ENCODE assay signal across 8 cellular contexts in genomic region chr16:81005644-81006471, GRCh38. TPM values are rescaled to one million over a fixed set of nuclear protein-coding genes. Genes with fewer than 3 reads are reported as not detected.
DNase-seq lines count a peak whose midpoint lies in the region; ATAC-seq, FAIRE-seq and TF ChIP-seq lines count a peak whose summit lies in the region.

No MANE protein-coding gene starts in this region.

- dilution Hi-C loops in keratinocyte (cut with MboI; ENCODE audit: extremely low pct_ligation_motif_present, low sequenced_read_pairs): no loop called here

- peak overlapping the region; percentile 96 for H3K4me2 ChIP-seq in keratinocyte (ENCODE audit: control insufficient read depth, extremely low read depth, insufficient read depth, low read depth, low read length)

- TF ChIP-seq POLR2A in GM18505 (IDR thresholded peaks at IDR 0.05; ENCODE audit: borderline replicate concordance, extremely low read depth, insufficient read depth, insufficient read length): no peak

- ATAC-seq in stimulated activated memory B cell treated with anti-CD40 and anti-IgM and Interleukin-4, amounts not matched to agents 10 μg/mL and 1 μg/mL and 100 μg/mL, for 72 hours: no peak
- ATAC-seq in HG03095 (IDR thresholded peaks at IDR 0.05; ENCODE audit: unreplicated experiment): no peak
- ATAC-seq in GM18505 (IDR thresholded peaks at IDR 0.05; ENCODE audit: unreplicated experiment): no peak
- ATAC-seq in HG03378 (IDR thresholded peaks at IDR 0.05; ENCODE audit: unreplicated experiment): no peak

- peak overlapping the region; percentile 91 to 98 for H3K4me3 Mint-ChIP-seq in CD14-positive monocyte
- peak overlapping the region; percentile 99 for H3K4me3 Mint-ChIP-seq in stimulated activated memory B cell treated with anti-CD40 and anti-IgM and Interleukin-4, amounts not matched to agents 10 μg/mL and 1 μg/mL and 100 μg/mL, for 72 hours

- no peaks in the 10 kb centered on the region for H3K36me3 ChIP-seq in adipocyte (ENCODE audit: control insufficient read depth, insufficient read depth, low read length, severe bottlenecking)
- H3K36me3 ChIP-seq in keratinocyte (ENCODE audit: control insufficient read depth in 2 of 2, extremely low read depth in 1 of 2, insufficient read depth in 2 of 2, low read length in 2 of 2): peaks cover 0 to 3% of the 10 kb centered on the region in 2 experiments

- no peaks in the 10 kb centered on the region for H3K9me3 Mint-ChIP-seq in CD14-positive monocyte
- H3K9me3 Mint-ChIP-seq in stimulated activated memory B cell treated with anti-CD40 and anti-IgM and Interleukin-4, amounts not matched to agents 10 μg/mL and 1 μg/mL and 100 μg/mL, for 72 hours: no peaks in the 10 kb centered on the region

- H3K79me2 ChIP-seq in keratinocyte (ENCODE audit: control insufficient read depth, insufficient read depth, low read length): peaks cover 84% of the 10 kb centered on the region

- no peaks in the 10 kb centered on the region for H4K20me1 ChIP-seq in keratinocyte (ENCODE audit: control insufficient read depth, extremely low read depth, insufficient read depth, low read length)

- FAIRE-seq in keratinocyte (lab: Jason Lieb, UNC): no peak

- peak overlapping the region; percentile 94 for H3K4me3 ChIP-seq in adipocyte (ENCODE audit: low read length)
- H3K4me3 ChIP-seq in keratinocyte (ENCODE audit: control insufficient read depth in 2 of 3, extremely low read depth in 1 of 3, insufficient read depth in 2 of 3, low read depth in 1 of 3, low read length in 3 of 3): peak overlapping the region; percentile 79 to 90 (median 85)

- H3K27me3 ChIP-seq in adipocyte (replicated peaks; ENCODE audit: control insufficient read depth, insufficient read depth, low read length) (no peaks in the 10 kb centered on the region), keratinocyte (ENCODE audit: control insufficient read depth, extremely low read depth, insufficient read depth, low read length) (no peaks in the 10 kb centered on the region)

- peaks cover 0 to 2% (median 0%) of the 10 kb centered on the region in 3 donors for H3K27me3 Mint-ChIP-seq in CD14-positive monocyte (ENCODE audit: low read depth in 3 of 3)
- no peaks in the 10 kb centered on the region for H3K27me3 Mint-ChIP-seq in stimulated activated memory B cell treated with anti-CD40 and anti-IgM and Interleukin-4, amounts not matched to agents 10 μg/mL and 1 μg/mL and 100 μg/mL, for 72 hours

- H3K36me3 Mint-ChIP-seq in CD14-positive monocyte: peaks cover 0 to 1% of the 10 kb centered on the region in 2 donors
- H3K36me3 Mint-ChIP-seq in stimulated activated memory B cell treated with anti-CD40 and anti-IgM and Interleukin-4, amounts not matched to agents 10 μg/mL and 1 μg/mL and 100 μg/mL, for 72 hours: peaks cover 3% of the 10 kb centered on the region

- DNase-seq in CD14-positive monocyte (ENCODE audit: low spot score): peak; percentile 70
- DNase-seq in HT-29 (ENCODE audit: low spot score): peak; percentile 47
- DNase-seq in adipocyte (ENCODE audit: low read depth): peak; percentile 40
- DNase-seq in keratinocyte (ENCODE audit: low read depth, low spot score): peak; percentile 7

- peaks cover 31% of the 10 kb centered on the region for H3K4me1 ChIP-seq in adipocyte (ENCODE audit: control insufficient read depth, insufficient read depth, low read length)
- H3K4me1 ChIP-seq in keratinocyte (ENCODE audit: control insufficient read depth, extremely low read depth, insufficient read depth, low read length): peaks cover 18% of the 10 kb centered on the region

- intact Hi-C loops in CD14-positive monocyte (cut with micrococcal nuclease): loop anchor here (2.0 to 10.0 kb wide), 5 partner anchors 91 to 739 kb away; partner anchors contain the start of genes GCSH (in 2 of the 2), DYNLRB2 (in 1 of the 2) and GAN (in 1 of the 2)

- H3K27ac ChIP-seq in keratinocyte (ENCODE audit: control insufficient read depth, insufficient read depth, low read length): peak overlapping the region; percentile 99

- no peaks in the 10 kb centered on the region for H3K9me3 ChIP-seq in adipocyte (ENCODE audit: control insufficient read depth, low read length)
- no peaks in the 10 kb centered on the region for H3K9me3 ChIP-seq in keratinocyte (ENCODE audit: control insufficient read depth, low read depth, low read length)

- H3K9me1 ChIP-seq in keratinocyte (ENCODE audit: control insufficient read depth, extremely low read depth, insufficient read depth, low read length): peaks cover 3% of the 10 kb centered on the region

- peak overlapping the region; percentile 76 for H2AFZ ChIP-seq in keratinocyte (ENCODE audit: control insufficient read depth, low read length)

- H3K27ac Mint-ChIP-seq in CD14-positive monocyte: peak overlapping the region; percentile 99 to 100 (median 100)
- H3K27ac Mint-ChIP-seq in stimulated activated memory B cell treated with anti-CD40 and anti-IgM and Interleukin-4, amounts not matched to agents 10 μg/mL and 1 μg/mL and 100 μg/mL, for 72 hours: peak overlapping the region; percentile 99

- H3K4me1 Mint-ChIP-seq in CD14-positive monocyte: peaks cover 42% of the 10 kb centered on the region
- H3K4me1 Mint-ChIP-seq in stimulated activated memory B cell treated with anti-CD40 and anti-IgM and Interleukin-4, amounts not matched to agents 10 μg/mL and 1 μg/mL and 100 μg/mL, for 72 hours: peaks cover 52% of the 10 kb centered on the region

- H3K9ac ChIP-seq in adipocyte (ENCODE audit: low read length) (peak overlapping the region; percentile 100), keratinocyte (ENCODE audit: control insufficient read depth, extremely low read depth, insufficient read depth, low read length) (peak overlapping the region; percentile 98)

- TF ChIP-seq CTCF in CD14-positive monocyte (IDR thresholded peaks at IDR 0.05) (no peak), keratinocyte (optimal IDR thresholded peaks at IDR 0.05 in 1 of 3, IDR thresholded peaks at IDR 0.05 in 1 of 3, conservative IDR thresholded peaks at IDR 0.05 in 1 of 3; ENCODE audit: extremely low read depth in 1 of 3, insufficient read depth in 2 of 3, low read length in 3 of 3) (no peak)

RNA-seq across cellular contexts. Expression of gene CMC2, which starts 0.8 kb away (rescaled TPM):
- polyA plus RNA-seq in CD14-positive monocyte (10 to 100 TPM; 70.7 to 79.5 TPM), keratinocyte (82.4 to 92.2 TPM (median 91.8 TPM) in 3 replicates)
- 57.7 and 87.8 TPM in 2 replicates for total RNA-seq in HT-29 (2014; rRNA removed; shearing (Covaris generic))
- 101 TPM for polyA plus RNA-seq in keratinocyte (2011; ENCODE audit: low read depth)
- 80.9 and 85.1 TPM in 2 replicates for polyA plus RNA-seq in keratinocyte (2011; cell fraction: cytosol; rRNA removed)
- 30.8 and 32.9 TPM in 2 replicates for polyA plus RNA-seq in keratinocyte (2011; cell fraction: nucleus; rRNA removed)
- polyA plus RNA-seq in keratinocyte (2012; ENCODE audit: low replicate concordance): 93.6 and 97.8 TPM in 2 replicates
- 12.5 to 29.6 TPM (median 17.9 TPM) in 3 replicates for polyA minus RNA-seq in keratinocyte
- 24.2 TPM for polyA minus RNA-seq in keratinocyte (2011; cell fraction: cytosol; rRNA and poly(A)+ RNA removed)
- polyA minus RNA-seq in keratinocyte (2011; cell fraction: nucleus; rRNA and poly(A)+ RNA removed): 15.8 and 23.4 TPM in 2 replicates

RNA-seq across cellular contexts. Expression of gene CENPN, which starts 1.2 kb away (rescaled TPM):
- polyA plus RNA-seq in CD14-positive monocyte: 1 to 10 TPM; 2.5 to 4.4 TPM
- total RNA-seq in HT-29 (2014; rRNA removed; shearing (Covaris generic)): 45.9 and 64.4 TPM in 2 replicates
- polyA plus RNA-seq in keratinocyte: 9.3 to 40.9 TPM (median 29.2 TPM) in 3 replicates
- 2.0 TPM for polyA plus RNA-seq in keratinocyte (2011; ENCODE audit: low read depth)
- 11.7 and 30.3 TPM in 2 replicates for polyA plus RNA-seq in keratinocyte (2011; cell fraction: cytosol; rRNA removed)
- 7.5 and 8.1 TPM in 2 replicates for polyA plus RNA-seq in keratinocyte (2011; cell fraction: nucleus; rRNA removed)
- polyA plus RNA-seq in keratinocyte (2012; ENCODE audit: low replicate concordance): 8.4 and 31.7 TPM in 2 replicates
- 8.6 to 18.6 TPM (median 14.8 TPM) in 3 replicates for polyA minus RNA-seq in keratinocyte
- polyA minus RNA-seq in keratinocyte (2011; cell fraction: cytosol; rRNA and poly(A)+ RNA removed): 12.3 TPM
- polyA minus RNA-seq in keratinocyte (2011; cell fraction: nucleus; rRNA and poly(A)+ RNA removed): 7.1 and 8.8 TPM in 2 replicates

RNA-seq across cellular contexts. Expression of gene ATMIN, which starts 29.8 kb away (rescaled TPM):
- polyA plus RNA-seq in CD14-positive monocyte: 10 to 100 TPM; 10.9 to 17.6 TPM
- 16.8 and 19.3 TPM in 2 replicates for total RNA-seq in HT-29 (2014; rRNA removed; shearing (Covaris generic))
- polyA plus RNA-seq in keratinocyte: 29.9 to 32.0 TPM (median 31.2 TPM) in 3 replicates
- 125 TPM for polyA plus RNA-seq in keratinocyte (2011; ENCODE audit: low read depth)
- 22.2 and 44.5 TPM in 2 replicates for polyA plus RNA-seq in keratinocyte (2011; cell fraction: cytosol; rRNA removed)
- polyA plus RNA-seq in keratinocyte (2011; cell fraction: nucleus; rRNA removed): 16.1 and 17.4 TPM in 2 replicates
- 21.9 and 29.4 TPM in 2 replicates for polyA plus RNA-seq in keratinocyte (2012; ENCODE audit: low replicate concordance)
- 16.7 to 41.3 TPM (median 39.4 TPM) in 3 replicates for polyA minus RNA-seq in keratinocyte
- polyA minus RNA-seq in keratinocyte (2011; cell fraction: cytosol; rRNA and poly(A)+ RNA removed): 33.8 TPM
- polyA minus RNA-seq in keratinocyte (2011; cell fraction: nucleus; rRNA and poly(A)+ RNA removed): 10.3 and 23.6 TPM in 2 replicates

Comparison
In these comparisons a context has a peak if more than half of its experiments do, and no peak if none do; other contexts are left out.
1. DNase-seq: peak in every context shown above with its lines; median percentile 70 in CD14-positive monocyte; 47 in HT-29; 40 in adipocyte; 7 in keratinocyte.